In the genomic region with DNA sequence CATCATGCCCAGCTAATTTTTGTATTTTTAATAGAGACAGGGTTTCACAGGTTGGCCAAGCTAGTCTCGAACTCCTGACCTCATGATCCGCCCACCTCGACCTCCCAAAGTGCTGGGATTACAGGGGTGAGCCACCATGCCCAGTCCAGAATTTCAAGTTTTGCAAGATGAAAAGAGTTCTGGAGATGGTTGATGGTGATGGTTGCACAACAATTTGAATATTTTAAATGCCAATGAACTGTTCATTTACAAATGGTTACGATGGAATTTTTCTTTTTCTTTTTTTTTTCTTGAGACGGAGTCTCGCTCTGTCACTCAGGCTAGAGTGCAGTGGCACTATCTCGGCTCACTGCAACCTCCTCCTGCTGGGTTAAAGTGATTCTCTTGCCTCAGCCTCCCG, we compare ENCODE assay signal across 2 cellular contexts.
TF ChIP-seq lines count a peak whose summit lies in the region.

No MANE protein-coding gene starts in this region.

TF ChIP-seq in Ishikawa, 13 proteins besides CTCF, POLR2A, EP300 and RAD21:
- 0 out of 2 replicates have a peak, but pooled peaks have one; percentile 20 for TF ChIP-seq CEBPB (IDR thresholded peaks at IDR 0.05)

TF ChIP-seq in HepG2, 621 proteins besides CTCF, POLR2A, EP300 and RAD21:
- TF ChIP-seq CEBPB (IDR thresholded peaks at IDR 0.05; ENCODE audit: borderline replicate concordance, low read depth, low read length), result 0 out of 2 replicates have a peak, but pooled peaks have one; percentile 12
